ENCODE assay signal across 8 cellular contexts in genomic region chr4:1726146-1726934, GRCh38. TPM values are rescaled to one million over a fixed set of nuclear protein-coding genes. Genes with fewer than 3 reads are reported as not detected.
DNase-seq lines count a peak whose midpoint lies in the region; ATAC-seq and TF ChIP-seq lines count a peak whose summit lies in the region.

No MANE protein-coding gene starts in this region.

- no peaks in the 10 kb centered on the region for H3K36me3 ChIP-seq in breast epithelium

- no peaks in the 10 kb centered on the region for H3K9me3 ChIP-seq in breast epithelium

- H3K27me3 ChIP-seq in breast epithelium: no peaks in the 10 kb centered on the region

- TF ChIP-seq POLR2A in breast epithelium (IDR thresholded peaks at IDR 0.05): no peak

- DNase-seq in AG09319 (ENCODE audit: extremely low read depth, low read depth): peak; percentile 48
- DNase-seq in GM19240 (ENCODE audit: insufficient read length, low spot score): peak; percentile 72
- peak; percentile 38 for DNase-seq in NCI-H2171 treated with DMSO at 0.1 percent for 48 hours (lab: John Stamatoyannopoulos, UW)
- DNase-seq in activated CD4-positive, CD25-positive, alpha-beta regulatory T cell (lab: John Stamatoyannopoulos, UW): peak; percentile 76 to 95 (median 85)
- peak; percentile 75 to 86 for DNase-seq in breast epithelium (ENCODE audit: low spot score in 2 of 2)
- peak; percentile 96 for DNase-seq in islet precursor cell
- peak; percentile 79 to 93 for DNase-seq in stimulated activated CD4-positive, alpha-beta T cell treated with anti-CD3 and anti-CD28 coated beads, Interleukin-1b, Interleukin-23, amount 100 ng/mL, for 1 hour (ENCODE audit: low read depth in 2 of 2)

- ATAC-seq in GM21526 (IDR thresholded peaks at IDR 0.05; ENCODE audit: low FRiP score, unreplicated experiment): no peak

- no peak overlapping the region for H3K4me3 ChIP-seq in breast epithelium

- intact Hi-C loops in breast epithelium (cut with DNase I; ENCODE audit: low total_unique reads): no loop called here

- peak overlapping the region; percentile 34 to 61 for H3K27ac ChIP-seq in breast epithelium

- peaks cover 5 to 7% of the 10 kb centered on the region in 2 donors for H3K4me1 ChIP-seq in breast epithelium

- peak; percentile 98 for TF ChIP-seq CTCF in AG09319 (IDR thresholded peaks at IDR 0.05; ENCODE audit: low read depth, low read length)
- peak; percentile 85 to 88 (median 86) for TF ChIP-seq CTCF in breast epithelium (IDR thresholded peaks at IDR 0.05)

RNA-seq across cellular contexts. Expression of gene TACC3, which starts 5.0 kb away (rescaled TPM):
- 1 to 10 TPM; 4.1 to 7.8 (median 4.9) TPM for total RNA-seq in breast epithelium

RNA-seq across cellular contexts. Expression of gene TMEM129, which starts 5.2 kb away (rescaled TPM):
- total RNA-seq in breast epithelium: 10 to 100 TPM; 40.5 to 47.3 (median 41.6) TPM

RNA-seq across cellular contexts. Expression of gene SLBP, which starts 14.2 kb away (rescaled TPM):
- total RNA-seq in breast epithelium: 10 to 100 TPM; 45.1 to 52.0 (median 45.6) TPM

RNA-seq across cellular contexts. Expression of gene FAM53A, which starts 42.2 kb away (rescaled TPM):
- 1 to 10 TPM; 3.7 to 7.2 (median 4.6) TPM for total RNA-seq in breast epithelium

Comparison
In these comparisons a context has a peak if more than half of its experiments do, and no peak if none do; other contexts are left out.
1. DNase-seq: peak in every context shown above with its lines; median percentile 96 in islet precursor cell; 86 in stimulated activated CD4-positive, alpha-beta T cell treated with anti-CD3 and anti-CD28 coated beads, Interleukin-1b, Interleukin-23, amount 100 ng/mL, for 1 hour; 85 in activated CD4-positive, CD25-positive, alpha-beta regulatory T cell; 80 in breast epithelium; 72 in GM19240; 48 in AG09319; 38 in NCI-H2171 treated with DMSO at 0.1 percent for 48 hours.